ENCODE assay signal across 1 cellular context in genomic region chr18:63192885-63193349, GRCh38.
TF ChIP-seq lines count a peak whose summit lies in the region.

No MANE protein-coding gene starts in this region.

TF ChIP-seq in WTC11, 78 proteins besides CTCF, POLR2A, EP300 and RAD21 (continued from another document):
- no peak for TF ChIP-seq ZNF532 (CRISPR knock-in tag; IDR thresholded peaks at IDR 0.05; ENCODE audit: borderline replicate concordance)
- no peak for TF ChIP-seq ZBTB21 (CRISPR knock-in tag; IDR thresholded peaks at IDR 0.05; ENCODE audit: borderline replicate concordance)
- TF ChIP-seq MLX (CRISPR knock-in tag; IDR thresholded peaks at IDR 0.05): no peak
- TF ChIP-seq USF2 (CRISPR knock-in tag; IDR thresholded peaks at IDR 0.05): no peak
- no peak for TF ChIP-seq ZNF263 (CRISPR knock-in tag; IDR thresholded peaks at IDR 0.05; ENCODE audit: low read depth)
- no peak for TF ChIP-seq PREB (CRISPR knock-in tag; IDR thresholded peaks at IDR 0.05; ENCODE audit: borderline replicate concordance)
- TF ChIP-seq ATF1 (CRISPR knock-in tag; IDR thresholded peaks at IDR 0.05): no peak
- no peak for TF ChIP-seq ZNF416 (CRISPR knock-in tag; IDR thresholded peaks at IDR 0.05)
